Comparison of ENCODE assay signal across 1 cellular context in the genomic region with DNA sequence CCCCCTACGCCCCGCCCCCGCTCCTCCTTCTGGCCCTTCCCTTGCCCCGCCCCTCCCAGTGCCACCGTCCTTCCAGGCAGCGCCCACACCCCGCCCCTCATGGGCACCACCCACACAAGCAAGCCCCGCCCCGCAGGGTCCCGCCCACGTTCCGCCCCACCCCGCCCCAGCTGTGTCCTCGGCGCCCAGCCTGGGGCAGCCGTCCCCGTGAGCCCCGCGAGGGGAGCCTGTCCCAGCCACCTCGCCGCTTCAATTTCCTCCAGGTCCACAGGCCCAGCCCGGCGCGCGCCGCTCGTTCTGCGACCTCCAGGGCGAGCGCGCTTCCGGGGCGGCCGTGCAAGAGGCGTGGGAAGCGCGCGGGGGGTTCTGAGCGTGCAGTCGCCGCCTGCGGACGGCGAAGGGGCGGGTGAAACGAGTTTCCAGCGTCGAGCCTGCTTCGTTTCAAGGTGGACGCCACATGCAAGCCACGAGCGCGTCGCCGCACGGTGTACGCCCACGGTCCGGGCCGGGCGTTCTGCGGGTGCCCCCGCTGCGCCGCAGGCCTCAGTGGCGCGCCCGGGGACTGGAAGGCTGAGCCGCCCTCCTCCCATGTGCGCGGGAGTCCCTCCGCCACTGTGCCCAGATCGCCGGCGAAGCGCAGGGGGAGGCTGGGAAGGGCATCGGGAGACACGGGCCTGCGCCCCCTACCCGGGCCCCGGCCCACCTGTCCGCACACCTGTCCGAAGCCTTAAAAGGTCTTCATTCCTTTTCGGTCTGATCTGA.
TF ChIP-seq lines count a peak whose summit lies in the region.

No MANE protein-coding gene starts in this region.

TF ChIP-seq in SK-N-SH, 30 proteins besides CTCF, POLR2A, EP300 and RAD21 (continued from another document):
- TF ChIP-seq, protein P1, sequence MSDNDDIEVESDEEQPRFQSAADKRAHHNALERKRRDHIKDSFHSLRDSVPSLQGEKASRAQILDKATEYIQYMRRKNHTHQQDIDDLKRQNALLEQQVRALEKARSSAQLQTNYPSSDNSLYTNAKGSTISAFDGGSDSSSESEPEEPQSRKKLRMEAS (IDR thresholded peaks at IDR 0.05; ENCODE audit: low read depth): no peak
- TF ChIP-seq, protein P2, sequence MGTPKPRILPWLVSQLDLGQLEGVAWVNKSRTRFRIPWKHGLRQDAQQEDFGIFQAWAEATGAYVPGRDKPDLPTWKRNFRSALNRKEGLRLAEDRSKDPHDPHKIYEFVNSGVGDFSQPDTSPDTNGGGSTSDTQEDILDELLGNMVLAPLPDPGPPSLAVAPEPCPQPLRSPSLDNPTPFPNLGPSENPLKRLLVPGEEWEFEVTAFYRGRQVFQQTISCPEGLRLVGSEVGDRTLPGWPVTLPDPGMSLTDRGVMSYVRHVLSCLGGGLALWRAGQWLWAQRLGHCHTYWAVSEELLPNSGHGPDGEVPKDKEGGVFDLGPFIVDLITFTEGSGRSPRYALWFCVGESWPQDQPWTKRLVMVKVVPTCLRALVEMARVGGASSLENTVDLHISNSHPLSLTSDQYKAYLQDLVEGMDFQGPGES (IDR thresholded peaks at IDR 0.05; ENCODE audit: low read depth, low read length): no peak
